ENCODE assay signal across 24 cellular contexts in genomic region chr1:6106321-6106731, GRCh38.
"Had no signal": no experiment of that assay in that cellular context is flagged by ENCODE, and none has a peak within 500 bp of the region (broad histone marks: within the 10 kb centered on the region; RNA-seq: fewer than 3 reads in every experiment).

No MANE protein-coding gene starts in this region.

- DNase-seq: cortex of kidney; effector memory CD8-positive, alpha-beta T cell; erythroblast; esophagus squamous epithelium; foreskin melanocyte; hypothalamus; immature natural killer cell; islet precursor cell; mesendoderm; small intestine; stimulated activated CD4-positive, alpha-beta T cell treated with anti-CD3 and anti-CD28 coated beads, Interleukin-12 subunit alpha, Interleukin-12 subunit beta, amount 100 ng/mL, for 4 hours; stimulated activated CD4-positive, alpha-beta T cell treated with anti-CD3 and anti-CD28 coated beads, Interleukin-1b, Interleukin-23, amount 100 ng/mL, for 48 hours; stimulated activated CD4-positive, alpha-beta T cell treated with anti-CD3 and anti-CD28 coated beads, Interleukin-4, amount 100 ng/mL, for 1 hour; stimulated activated CD8-positive, alpha-beta memory T cell treated with anti-CD3 and anti-CD28 coated beads, Interleukin-4, amount 100 ng/mL, for 48 hours; stimulated activated naive CD4-positive, alpha-beta T cell; stomach; thyroid gland had no signal

- H3K4me1 Mint-ChIP-seq: immature natural killer cell had no signal

- FAIRE-seq: endometrium, pancreas, small intestine had no signal

- H3K36me3 Mint-ChIP-seq: immature natural killer cell; naive thymus-derived CD8-positive, alpha-beta T cell; type B pancreatic cell had no signal

- H3K27ac ChIP-seq: esophagus squamous epithelium, neutrophil, pancreas, right lobe of liver, stomach, thyroid gland had no signal

- H3K9me3 ChIP-seq: esophagus squamous epithelium, neutrophil, pancreas, right lobe of liver, stomach, thyroid gland had no signal

- H3K4me1 ChIP-seq: esophagus squamous epithelium, pancreas, right lobe of liver, stomach, thyroid gland had no signal

- H3K36me3 ChIP-seq: esophagus squamous epithelium, neutrophil, pancreas, right lobe of liver, stomach, thyroid gland had no signal

- H3K27ac Mint-ChIP-seq: effector memory CD8-positive, alpha-beta T cell; immature natural killer cell; type B pancreatic cell had no signal

- H3K4me3 Mint-ChIP-seq: effector memory CD8-positive, alpha-beta T cell; immature natural killer cell; naive thymus-derived CD8-positive, alpha-beta T cell; type B pancreatic cell had no signal

- H3K4me3 ChIP-seq: esophagus squamous epithelium, pancreas, right lobe of liver, stomach, thyroid gland had no signal

- ATAC-seq: effector memory CD8-positive, alpha-beta T cell; left lobe of liver; naive thymus-derived CD8-positive, alpha-beta T cell; pancreas; right lobe of liver had no signal

- H3K9me3 Mint-ChIP-seq: effector memory CD8-positive, alpha-beta T cell; type B pancreatic cell had no signal

- H3K27me3 ChIP-seq: pancreas, right lobe of liver, thyroid gland had no signal
